ENCODE assay signal across 24 cellular contexts in genomic region chr9:82571540-82571939, GRCh38.
"Had no signal": no experiment of that assay in that cellular context is flagged by ENCODE, and none has a peak within 500 bp of the region (broad histone marks: within the 10 kb centered on the region; RNA-seq: fewer than 3 reads in every experiment).

No MANE protein-coding gene starts in this region.

- H3K4me3 ChIP-seq: neural progenitor cell, ovary, psoas muscle, right lobe of liver, sigmoid colon, stomach, thoracic aorta, thyroid gland, tibial nerve, upper lobe of left lung, uterus had no signal

- DNase-seq: natural killer cell; occipital lobe; ovary; psoas muscle; right cardiac atrium; right lobe of liver; sigmoid colon; small intestine; stimulated activated CD4-positive, alpha-beta T cell treated with anti-CD3 and anti-CD28 coated beads, Interleukin-15, amount 100 ng/mL, for 24 hours; stimulated activated CD4-positive, alpha-beta T cell treated with anti-CD3 and anti-CD28 coated beads, Interleukin-2, amount 100 ng/mL, for 24 hours; stimulated activated CD4-positive, alpha-beta T cell treated with anti-CD3 and anti-CD28 coated beads, Interleukin-2, amount 100 ng/mL, for 48 hours; stimulated activated CD4-positive, alpha-beta T cell treated with anti-CD3 and anti-CD28 coated beads, Interleukin-4, amount 100 ng/mL, for 24 hours; stimulated activated naive B cell treated with anti-CD40 and anti-IgM and Interleukin-4, amounts not matched to agents 10 μg/mL and 1 μg/mL and 100 μg/mL, for 72 hours; stimulated activated naive CD4-positive, alpha-beta T cell treated with Interleukin-2 at 50 U/mL for 16 hours; stomach; thyroid gland; trophoblast cell; upper lobe of left lung; uterus had no signal

- H3K27ac ChIP-seq: neural progenitor cell, ovary, parathyroid adenoma, psoas muscle, right lobe of liver, sigmoid colon, stomach, thoracic aorta, thyroid gland, tibial nerve, upper lobe of left lung, uterus had no signal

- H2AFZ ChIP-seq: neural progenitor cell, parathyroid adenoma had no signal

- H3K9me3 ChIP-seq: ovary, right lobe of liver, thyroid gland had no signal

- ATAC-seq: natural killer cell; psoas muscle; right cardiac atrium; right lobe of liver; stimulated activated effector memory CD8-positive, alpha-beta T cell treated with anti-CD3 and anti-CD28 coated beads, Interleukin-12 subunit alpha, Interleukin-12 subunit beta, amount 100 ng/mL, for 72 hours; stimulated activated naive B cell treated with anti-CD40 and anti-IgM and Interleukin-4, amounts not matched to agents 10 μg/mL and 1 μg/mL and 100 μg/mL, for 72 hours had no signal

- H3K27me3 ChIP-seq: neural progenitor cell, ovary, right lobe of liver, sigmoid colon, stomach, thyroid gland, tibial nerve, upper lobe of left lung, uterus had no signal

- H3K36me3 ChIP-seq: neural progenitor cell, ovary, right lobe of liver, sigmoid colon, stomach, thoracic aorta, thyroid gland, tibial nerve, upper lobe of left lung, uterus had no signal

- H3K4me1 ChIP-seq: neural progenitor cell, parathyroid adenoma, psoas muscle, sigmoid colon, stomach, thyroid gland, tibial nerve, upper lobe of left lung, uterus had no signal

- H3K79me2 ChIP-seq: parathyroid adenoma had no signal

- H3K4me2 ChIP-seq: neural progenitor cell had no signal

- H3K9ac ChIP-seq: neural progenitor cell, parathyroid adenoma had no signal
